1 cellular context compared by ENCODE assay signal in the genomic region with DNA sequence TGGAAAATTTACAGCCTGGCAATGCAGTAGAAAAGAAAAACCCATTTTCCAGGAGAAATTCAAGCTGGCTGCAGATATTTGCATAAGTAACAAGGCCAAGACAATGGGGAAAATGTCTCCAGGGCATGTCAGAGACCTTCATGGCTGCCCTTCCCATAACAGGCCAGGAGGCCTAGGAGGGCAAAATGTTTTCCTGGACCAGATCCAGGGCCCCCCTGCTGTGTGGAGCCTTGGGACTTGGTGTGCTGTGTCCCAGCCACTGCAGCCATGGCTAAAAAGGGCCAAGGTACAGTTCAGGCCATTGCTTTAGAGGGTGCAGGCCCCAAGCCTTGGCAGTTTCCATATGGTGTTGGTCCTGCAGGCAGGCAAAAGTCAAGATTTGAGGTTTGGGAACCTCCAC.
TF ChIP-seq lines count a peak whose summit lies in the region.

No MANE protein-coding gene starts in this region.

TF ChIP-seq in HEK293, 187 proteins besides CTCF, POLR2A, EP300 and RAD21 (continued from another document):
- TF ChIP-seq TCF7L2 (IDR thresholded peaks at IDR 0.05; ENCODE audit: borderline replicate concordance, low read depth, low read length) (no peak), ZNF366 (tag by site-specific recombination; conservative IDR thresholded peaks at IDR 0.05) (no peak), GFI1B (tag by site-specific recombination; IDR thresholded peaks at IDR 0.05) (no peak), OVOL3 (tag by site-specific recombination; IDR thresholded peaks at IDR 0.05) (no peak), YY2 (tag by site-specific recombination; IDR thresholded peaks at IDR 0.05) (no peak), ZNF239 (tag by site-specific recombination; IDR thresholded peaks at IDR 0.05) (no peak), ZNF530 (tag by site-specific recombination; IDR thresholded peaks at IDR 0.05; ENCODE audit: low read depth) (no peak), WT1 (tag by site-specific recombination; IDR thresholded peaks at IDR 0.05) (no peak), ZNF549 (tag by site-specific recombination; IDR thresholded peaks at IDR 0.05) (0 out of 2 replicates have a peak, but pooled peaks have one; percentile 44), ZNF16 (tag by site-specific recombination; IDR thresholded peaks at IDR 0.05; ENCODE audit: low read depth) (no peak), ZNF112 (tag by site-specific recombination; IDR thresholded peaks at IDR 0.05) (no peak), ZNF585B (tag by site-specific recombination; IDR thresholded peaks at IDR 0.05) (peak; percentile 100), ZNF114 (tag by site-specific recombination; IDR thresholded peaks at IDR 0.05) (no peak), TRIM28 (IDR thresholded peaks at IDR 0.05; ENCODE audit: borderline replicate concordance, low read length) (peak; percentile 96), SETDB1 (IDR thresholded peaks at IDR 0.05; ENCODE audit: insufficient read length, low read length) (peak; percentile 90), YY1 (tag by site-specific recombination; IDR thresholded peaks at IDR 0.05) (no peak), ZNF10 (tag by site-specific recombination; IDR thresholded peaks at IDR 0.05) (no peak), GLIS1 (tag by site-specific recombination; IDR thresholded peaks at IDR 0.05) (no peak)
- TF ChIP-seq, protein P1, sequence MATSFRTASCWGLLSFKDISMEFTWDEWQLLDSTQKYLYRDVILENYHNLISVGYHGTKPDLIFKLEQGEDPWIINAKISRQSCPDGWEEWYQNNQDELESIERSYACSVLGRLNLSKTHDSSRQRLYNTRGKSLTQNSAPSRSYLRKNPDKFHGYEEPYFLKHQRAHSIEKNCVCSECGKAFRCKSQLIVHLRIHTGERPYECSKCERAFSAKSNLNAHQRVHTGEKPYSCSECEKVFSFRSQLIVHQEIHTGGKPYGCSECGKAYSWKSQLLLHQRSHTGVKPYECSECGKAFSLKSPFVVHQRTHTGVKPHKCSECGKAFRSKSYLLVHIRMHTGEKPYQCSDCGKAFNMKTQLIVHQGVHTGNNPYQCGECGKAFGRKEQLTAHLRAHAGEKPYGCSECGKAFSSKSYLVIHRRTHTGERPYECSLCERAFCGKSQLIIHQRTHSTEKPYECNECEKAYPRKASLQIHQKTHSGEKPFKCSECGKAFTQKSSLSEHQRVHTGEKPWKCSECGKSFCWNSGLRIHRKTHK (tag by site-specific recombination; IDR thresholded peaks at IDR 0.05) = no peak
- TF ChIP-seq, protein P2, sequence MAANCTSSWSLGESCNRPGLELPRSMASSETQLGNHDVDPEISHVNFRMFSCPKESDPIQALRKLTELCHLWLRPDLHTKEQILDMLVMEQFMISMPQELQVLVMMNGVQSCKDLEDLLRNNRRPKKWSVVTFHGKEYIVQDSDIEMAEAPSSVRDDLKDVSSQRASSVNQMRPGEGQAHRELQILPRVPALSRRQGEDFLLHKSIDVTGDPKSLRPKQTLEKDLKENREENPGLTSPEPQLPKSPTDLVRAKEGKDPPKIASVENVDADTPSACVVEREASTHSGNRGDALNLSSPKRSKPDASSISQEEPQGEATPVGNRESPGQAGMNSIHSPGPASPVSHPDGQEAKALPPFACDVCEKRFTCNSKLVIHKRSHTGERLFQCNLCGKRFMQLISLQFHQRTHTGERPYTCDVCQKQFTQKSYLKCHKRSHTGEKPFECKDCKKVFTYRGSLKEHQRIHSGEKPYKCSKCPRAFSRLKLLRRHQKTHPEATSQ (tag by site-specific recombination; IDR thresholded peaks at IDR 0.05) = no peak
